8 cellular contexts compared by ENCODE assay signal in genomic region chr6:30647039-30647801, GRCh38. TPM values are rescaled to one million over a fixed set of nuclear protein-coding genes. Genes with fewer than 3 reads are reported as not detected.
DNase-seq lines count a peak whose midpoint lies in the region; ATAC-seq and FAIRE-seq lines count a peak whose summit lies in the region.

TSS of gene C6orf136 (plus strand) at chr6:30647133. CDS start at chr6:30647232, 99 bp downstream.

- no peaks in the 10 kb centered on the region for H3K27me3 ChIP-seq in naive thymus-derived CD4-positive, alpha-beta T cell (ENCODE audit: control insufficient read depth in 2 of 2, insufficient read depth in 2 of 2, low read length in 2 of 2)

- H3K4me1 ChIP-seq in naive thymus-derived CD4-positive, alpha-beta T cell (ENCODE audit: control insufficient read depth in 2 of 2, insufficient read depth in 2 of 2, low read length in 2 of 2), result peaks cover 11 to 17% of the 10 kb centered on the region in 2 donors

- H3K36me3 ChIP-seq in KOPT-K1 (ENCODE audit: insufficient read depth, low read length), result peaks cover 67% of the 10 kb centered on the region
- H3K36me3 ChIP-seq in naive thymus-derived CD4-positive, alpha-beta T cell (ENCODE audit: control insufficient read depth in 2 of 3, insufficient read depth in 3 of 3, low read length in 3 of 3), result peaks cover 0 to 32% (median 11%) of the 10 kb centered on the region in 3 experiments

- no peaks in the 10 kb centered on the region for H3K9me3 Mint-ChIP-seq in activated T-helper 1 cell treated with anti-CD3 and anti-CD28 coated beads, Interleukin-12 subunit alpha, Interleukin-12 subunit beta, Interleukin-2, Interleukin-4 antibody, amounts not matched to agents 30 ng/mL and 10 ng/mL and 1 ng/mL, durations not matched to agents 14 hours and 24 hours and 36 hours
- H3K9me3 Mint-ChIP-seq in naive thymus-derived CD4-positive, alpha-beta T cell, result no peaks in the 10 kb centered on the region

- ATAC-seq in GM21786 (IDR thresholded peaks at IDR 0.05; ENCODE audit: unreplicated experiment), result peak; percentile 55
- ATAC-seq in naive thymus-derived CD4-positive, alpha-beta T cell, result peak; percentile 90

- no peak for FAIRE-seq in RCC 7860 (lab: Jason Lieb, UNC)

- no peaks in the 10 kb centered on the region for H3K9me3 ChIP-seq in KOPT-K1 (ENCODE audit: insufficient read depth, low read length, poor library complexity, severe bottlenecking)
- no peaks in the 10 kb centered on the region for H3K9me3 ChIP-seq in naive thymus-derived CD4-positive, alpha-beta T cell (ENCODE audit: control insufficient read depth in 2 of 3, low read length in 3 of 3)

- H3K27ac Mint-ChIP-seq in activated T-helper 1 cell treated with anti-CD3 and anti-CD28 coated beads, Interleukin-12 subunit alpha, Interleukin-12 subunit beta, Interleukin-2, Interleukin-4 antibody, amounts not matched to agents 30 ng/mL and 10 ng/mL and 1 ng/mL, durations not matched to agents 14 hours and 24 hours and 36 hours, result peak within 1 kb of the TSS; percentile 91
- peak within 1 kb of the TSS; percentile 79 to 93 (median 91) for H3K27ac Mint-ChIP-seq in naive thymus-derived CD4-positive, alpha-beta T cell

- H3K27ac ChIP-seq in KOPT-K1 (ENCODE audit: low read depth, low read length, poor library complexity, severe bottlenecking), result peak within 1 kb of the TSS; percentile 92
- H3K27ac ChIP-seq in naive thymus-derived CD4-positive, alpha-beta T cell (ENCODE audit: low read depth, low read length), result peak within 1 kb of the TSS; percentile 91

- peak; percentile 97 for DNase-seq in DMS53 (lab: John Stamatoyannopoulos, UW)
- peak; percentile 81 for DNase-seq in RCC 7860 (ENCODE audit: low spot score)
- peak; percentile 89 for DNase-seq in activated T-helper 1 cell treated with anti-CD3 and anti-CD28 coated beads, Interleukin-12 subunit alpha, Interleukin-12 subunit beta, Interleukin-2, Interleukin-4 antibody, amounts not matched to agents 30 ng/mL and 10 ng/mL and 1 ng/mL, durations not matched to agents 14 hours and 24 hours and 36 hours (ENCODE audit: low spot score)
- DNase-seq in fibroblast of gingiva (ENCODE audit: low read depth), result peak; percentile 89
- DNase-seq in naive thymus-derived CD4-positive, alpha-beta T cell, result peak; percentile 68 to 94 (median 89)
- DNase-seq in stimulated activated naive CD4-positive, alpha-beta T cell (lab: John Stamatoyannopoulos, UW), result peak; percentile 88 to 94 (median 93)

- H3K27me3 Mint-ChIP-seq in activated T-helper 1 cell treated with anti-CD3 and anti-CD28 coated beads, Interleukin-12 subunit alpha, Interleukin-12 subunit beta, Interleukin-2, Interleukin-4 antibody, amounts not matched to agents 30 ng/mL and 10 ng/mL and 1 ng/mL, durations not matched to agents 14 hours and 24 hours and 36 hours (ENCODE audit: insufficient read depth), result no peaks in the 10 kb centered on the region
- H3K27me3 Mint-ChIP-seq in naive thymus-derived CD4-positive, alpha-beta T cell, result no peaks in the 10 kb centered on the region

- intact Hi-C loops in activated T-helper 1 cell treated with anti-CD3 and anti-CD28 coated beads, Interleukin-12 subunit alpha, Interleukin-12 subunit beta, Interleukin-2, Interleukin-4 antibody, amounts not matched to agents 30 ng/mL and 10 ng/mL and 1 ng/mL, durations not matched to agents 14 hours and 24 hours and 36 hours (cut with micrococcal nuclease), result loop anchor here (1.0 kb wide), 6 partner anchors 26 to 261 kb away; partner anchors contain the start of genes DHX16, GTF2H4, MDC1 and MRPS18B
- intact Hi-C loops in naive thymus-derived CD4-positive, alpha-beta T cell (cut with micrococcal nuclease), result loop anchor here (1.0 to 5.0 kb wide), 9 partner anchors 20 to 510 kb away; partner anchors contain the start of genes ABCF1 (in 2 of the 2), ATAT1 (in 2 of the 2), DHX16 (in 2 of the 2) and MDC1 (in 2 of the 2)

- H3K36me3 Mint-ChIP-seq in activated T-helper 1 cell treated with anti-CD3 and anti-CD28 coated beads, Interleukin-12 subunit alpha, Interleukin-12 subunit beta, Interleukin-2, Interleukin-4 antibody, amounts not matched to agents 30 ng/mL and 10 ng/mL and 1 ng/mL, durations not matched to agents 14 hours and 24 hours and 36 hours (ENCODE audit: low read depth), result peaks cover 26% of the 10 kb centered on the region
- peaks cover 0 to 13% (median 9%) of the 10 kb centered on the region in 5 donors for H3K36me3 Mint-ChIP-seq in naive thymus-derived CD4-positive, alpha-beta T cell

- peak within 1 kb of the TSS; percentile 93 for H3K4me3 ChIP-seq in naive thymus-derived CD4-positive, alpha-beta T cell (ENCODE audit: low read length)

- H3K4me1 Mint-ChIP-seq in activated T-helper 1 cell treated with anti-CD3 and anti-CD28 coated beads, Interleukin-12 subunit alpha, Interleukin-12 subunit beta, Interleukin-2, Interleukin-4 antibody, amounts not matched to agents 30 ng/mL and 10 ng/mL and 1 ng/mL, durations not matched to agents 14 hours and 24 hours and 36 hours (ENCODE audit: low read depth), result peaks cover 19% of the 10 kb centered on the region
- peaks cover 24 to 37% (median 28%) of the 10 kb centered on the region in 7 donors for H3K4me1 Mint-ChIP-seq in naive thymus-derived CD4-positive, alpha-beta T cell

- peak within 1 kb of the TSS; percentile 90 for H3K4me3 Mint-ChIP-seq in activated T-helper 1 cell treated with anti-CD3 and anti-CD28 coated beads, Interleukin-12 subunit alpha, Interleukin-12 subunit beta, Interleukin-2, Interleukin-4 antibody, amounts not matched to agents 30 ng/mL and 10 ng/mL and 1 ng/mL, durations not matched to agents 14 hours and 24 hours and 36 hours
- peak within 1 kb of the TSS; percentile 82 to 93 (median 88) for H3K4me3 Mint-ChIP-seq in naive thymus-derived CD4-positive, alpha-beta T cell

- POLR2A ChIA-PET in naive thymus-derived CD4-positive, alpha-beta T cell (lab: Charles Lee), result interaction anchor here (0.6 to 3.8 kb wide), 11 partner anchors 9 to 104 kb away, joined by 3 to 22 read pairs (median 3); partner anchors contain the start of genes DHX16, MDC1, MRPS18B and PPP1R10

- CTCF ChIA-PET in naive thymus-derived CD4-positive, alpha-beta T cell (lab: Charles Lee), result interaction anchor here (1.0 kb wide), 1 partner anchor 18 kb away, joined by 3 read pairs; no protein-coding TSS in a partner anchor

RNA-seq across cellular contexts. Expression of gene C6orf136, which starts in this region (rescaled TPM):
- 23.9 and 36.0 TPM in 2 replicates for total RNA-seq in activated T-helper 1 cell treated with anti-CD3 and anti-CD28 coated beads, Interleukin-12 subunit alpha, Interleukin-12 subunit beta, Interleukin-2, Interleukin-4 antibody, amounts not matched to agents 30 ng/mL and 10 ng/mL and 1 ng/mL, durations not matched to agents 14 hours and 24 hours and 36 hours
- 10 to 100 TPM; 23.7 to 38.0 (median 32.1) TPM for total RNA-seq in naive thymus-derived CD4-positive, alpha-beta T cell
- 10 to 100 TPM; 12.3 to 22.5 TPM for polyA plus RNA-seq in naive thymus-derived CD4-positive, alpha-beta T cell

Comparison
In these comparisons a context has a peak if more than half of its experiments do, and no peak if none do; other contexts are left out.
1. Peak in every context shown above with its lines: DNase-seq, ATAC-seq, H3K4me3 ChIP-seq and H3K27ac ChIP-seq.